10 cellular contexts compared by ENCODE assay signal in genomic region chrX:47643926-47644325, GRCh38. TPM values are rescaled to one million over a fixed set of nuclear protein-coding genes. Genes with fewer than 3 reads are reported as not detected.
DNase-seq lines count a peak whose midpoint lies in the region; ATAC-seq and TF ChIP-seq lines count a peak whose summit lies in the region.
"Had no signal": no experiment of that assay in that cellular context is flagged by ENCODE, and none has a peak within 500 bp of the region (broad histone marks: within the 10 kb centered on the region; RNA-seq: fewer than 3 reads in every experiment).

No MANE protein-coding gene starts in this region.

- 0 out of 2 replicates have a peak, but pooled peaks cover 3% of the 10 kb centered on the region for H3K4me1 ChIP-seq in Panc1 (ENCODE audit: control insufficient read depth, insufficient read depth, low read length)
- H3K4me1 ChIP-seq in parathyroid adenoma, result no peaks in the 10 kb centered on the region

- no TSS peak for BruUV-seq in Panc1 (replicated peaks; lab: Mats Ljungman, UMichigan)

- H3K27ac ChIP-seq in Panc1 (ENCODE audit: low read length) (no peak overlapping the region), parathyroid adenoma (no peak overlapping the region)
- H3K27ac ChIP-seq: sigmoid colon had no signal

- in situ Hi-C loops in Panc1 (cut with HindIII; ENCODE audit: low pct_unique_long_range_greater_than_20kb, low sequenced_read_pairs), result no loop called here

- no peak overlapping the region for H3K4me2 ChIP-seq in parathyroid adenoma (ENCODE audit: low read length)

- H3K36me3 ChIP-seq in Panc1 (ENCODE audit: control insufficient read depth, insufficient read depth, low read length) (peaks cover 4% of the 10 kb centered on the region), parathyroid adenoma (ENCODE audit: control insufficient read depth, insufficient read depth, low read length) (no peaks in the 10 kb centered on the region)

- POLR2A ChIA-PET in Panc1 (lab: Charles Lee), result no interaction called here

- no peak for ATAC-seq in Panc1
- no peak for ATAC-seq in HG03175 (IDR thresholded peaks at IDR 0.05; ENCODE audit: unreplicated experiment)

- H2AFZ ChIP-seq in parathyroid adenoma, result no peak overlapping the region

- CTCF ChIA-PET in Panc1 (lab: Charles Lee), result no interaction called here

- no peak overlapping the region for H3K9ac ChIP-seq in parathyroid adenoma

- no peak overlapping the region for H3K4me3 ChIP-seq in Panc1 (ENCODE audit: low read depth in 2 of 2, low read length in 2 of 2)
- H3K4me3 ChIP-seq in parathyroid adenoma (ENCODE audit: low read depth, low read length), result no peak overlapping the region
- H3K4me3 ChIP-seq: sigmoid colon had no signal

- H3K27me3 ChIP-seq in Panc1 (ENCODE audit: control insufficient read depth, insufficient read depth, low read length), result no peaks in the 10 kb centered on the region
- no peaks in the 10 kb centered on the region for H3K27me3 ChIP-seq in parathyroid adenoma (ENCODE audit: control insufficient read depth, insufficient read depth, low read length)
- H3K27me3 ChIP-seq: sigmoid colon had no signal

- DNase-seq in NCI-H2029 (lab: John Stamatoyannopoulos, UW) (peak; percentile 12), NCI-H2029 treated with DMSO at 0.1 percent for 48 hours (lab: John Stamatoyannopoulos, UW) (no peak), Panc1 (ENCODE audit: low read depth, low spot score) (no peak), fibroblast of peridontal ligament (ENCODE audit: extremely low read depth) (peak; percentile 59), iPS-NIHi11 (ENCODE audit: low spot score) (no peak), NCI-H345 (lab: John Stamatoyannopoulos, UW) (no peak)
- DNase-seq: sigmoid colon had no signal

- H3K79me2 ChIP-seq in parathyroid adenoma, result peaks cover 6% of the 10 kb centered on the region

- intact Hi-C loops in Panc1 (cut with micrococcal nuclease; ENCODE audit: unreplicated experiment), result no loop called here

- TF ChIP-seq CTCF in Panc1 (IDR thresholded peaks at IDR 0.05) (peak; percentile 11; the same call in 1 of the 2 replicates), parathyroid adenoma (IDR thresholded peaks at IDR 0.05) (peak; percentile 36)

- H3K9me3 ChIP-seq in Panc1 (ENCODE audit: control insufficient read depth, insufficient read depth, low read depth, low read length) (no peaks in the 10 kb centered on the region), parathyroid adenoma (ENCODE audit: control insufficient read depth, low read length) (no peaks in the 10 kb centered on the region)

RNA-seq across cellular contexts. Expression of gene ELK1, which starts 6.4 kb away (rescaled TPM):
- 64.6 TPM for total RNA-seq in Panc1 (2021; ENCODE audit: unreplicated experiment)
- polyA plus RNA-seq in Panc1 (2012; ENCODE audit: insufficient read length), result 48.1 TPM

RNA-seq across cellular contexts. Expression of gene CFP, which starts 14.2 kb away (rescaled TPM):
- total RNA-seq in Panc1 (2021; ENCODE audit: unreplicated experiment), result 0.59 TPM
- polyA plus RNA-seq in Panc1 (2012; ENCODE audit: insufficient read length), result 0.94 TPM

RNA-seq across cellular contexts. Expression of gene UXT, which starts 15.1 kb away (rescaled TPM):
- total RNA-seq in Panc1 (2021; ENCODE audit: unreplicated experiment), result 129 TPM
- polyA plus RNA-seq in Panc1 (2012; ENCODE audit: insufficient read length), result 138 TPM

RNA-seq across cellular contexts. Expression of gene SYN1, which starts 24.3 kb away (rescaled TPM):
- total RNA-seq in Panc1 (2021; ENCODE audit: unreplicated experiment), result 1.0 TPM
- polyA plus RNA-seq in Panc1 (2012; ENCODE audit: insufficient read length), result 1.4 TPM
- total RNA-seq: HT1080 had no signal

Comparison
In these comparisons a context has a peak if more than half of its experiments do, and no peak if none do; other contexts are left out.
1. DNase-seq: peak in NCI-H2029 (single experiment) and fibroblast of peridontal ligament (single experiment); none in NCI-H2029 treated with DMSO at 0.1 percent for 48 hours (single experiment), Panc1 (single experiment), iPS-NIHi11 (single experiment) and NCI-H345 (single experiment).